ENCODE assay signal across 10 cellular contexts in the genomic region with DNA sequence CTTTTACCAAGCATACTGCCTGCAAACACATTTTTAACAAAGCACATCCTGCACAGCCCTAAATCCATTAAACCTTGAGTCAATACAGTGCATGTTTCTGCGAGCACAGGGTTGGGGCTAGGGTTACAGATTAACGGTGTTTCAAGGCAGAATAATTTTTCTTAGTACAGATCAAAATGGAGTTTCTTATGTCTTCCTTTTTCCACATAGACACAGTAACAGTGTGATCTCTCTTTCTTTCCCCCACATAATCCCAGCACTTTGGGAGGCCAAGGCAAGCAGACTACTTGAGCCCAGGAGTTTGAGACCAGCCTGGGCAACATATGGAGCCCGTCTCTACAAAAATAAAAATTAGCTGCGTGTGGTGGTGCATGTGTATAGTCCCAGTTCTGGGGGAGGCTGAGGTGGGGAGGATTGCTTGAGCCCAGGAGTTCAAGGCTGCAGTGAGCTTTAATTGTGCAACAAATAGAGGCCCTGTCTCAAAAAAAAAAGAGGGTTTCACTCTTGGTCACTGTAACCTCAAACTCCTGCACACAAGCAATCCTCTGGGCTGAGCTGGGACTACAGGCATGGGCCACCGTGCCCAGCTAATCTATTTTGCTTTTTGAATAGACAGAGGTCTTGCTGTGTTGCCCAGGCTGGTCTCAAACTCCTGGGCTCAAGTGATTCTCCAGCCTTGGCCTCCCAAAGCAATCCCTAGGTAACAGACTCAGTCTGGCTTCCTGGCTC. TPM values are rescaled to one million over a fixed set of nuclear protein-coding genes. Genes with fewer than 3 reads are reported as not detected.
DNase-seq lines count a peak whose midpoint lies in the region; ATAC-seq and TF ChIP-seq lines count a peak whose summit lies in the region.
"Had no signal": no experiment of that assay in that cellular context is flagged by ENCODE, and none has a peak within 500 bp of the region (broad histone marks: within the 10 kb centered on the region; RNA-seq: fewer than 3 reads in every experiment).

No MANE protein-coding gene starts in this region.

- TF ChIP-seq POLR2A in gastroesophageal sphincter (IDR thresholded peaks at IDR 0.05) = no peak

- no peaks in the 10 kb centered on the region for H3K9me3 ChIP-seq in SU-DHL-6 (ENCODE audit: insufficient read depth, low read length)
- H3K9me3 ChIP-seq in neuronal stem cell (replicated peaks in 1 of 2; ENCODE audit: control insufficient read depth in 2 of 2, insufficient read depth in 1 of 2, low read depth in 1 of 2, low read length in 2 of 2) = no peaks in the 10 kb centered on the region
- H3K9me3 ChIP-seq in gastroesophageal sphincter = no peaks in the 10 kb centered on the region
- H3K9me3 ChIP-seq in effector memory CD4-positive, alpha-beta T cell (ENCODE audit: control insufficient read depth, low read length) = no peaks in the 10 kb centered on the region
- H3K9me3 ChIP-seq: left ventricle myocardium inferior, SK-N-SH had no signal

- H3K27ac ChIP-seq in SU-DHL-6 (ENCODE audit: low read depth, low read length) (peak overlapping the region; percentile 73), neuronal stem cell (replicated peaks; ENCODE audit: low read length) (no peak overlapping the region), gastroesophageal sphincter (no peak overlapping the region)
- H3K27ac ChIP-seq in effector memory CD4-positive, alpha-beta T cell (ENCODE audit: insufficient read depth, low read length, poor library complexity, severe bottlenecking) = no peak overlapping the region
- H3K27ac ChIP-seq: left ventricle myocardium inferior had no signal

- no peak overlapping the region for H3K18ac ChIP-seq in neuronal stem cell (ENCODE audit: low read length)

- TF ChIP-seq EP300 in gastroesophageal sphincter (IDR thresholded peaks at IDR 0.05) = no peak

- no peak overlapping the region for H4K8ac ChIP-seq in neuronal stem cell (ENCODE audit: low read depth, low read length)

- H3K9me3 Mint-ChIP-seq in activated CD4-positive, alpha-beta T cell treated with anti-CD3 and anti-CD28 coated beads, Interleukin-2, amount 10 ng/mL, durations not matched to agents 24 days and 14 days = no peaks in the 10 kb centered on the region

- peaks cover 2% of the 10 kb centered on the region for H3K27me3 Mint-ChIP-seq in activated CD4-positive, alpha-beta T cell treated with anti-CD3 and anti-CD28 coated beads, Interleukin-2, amount 10 ng/mL, durations not matched to agents 24 days and 14 days

- no peak overlapping the region for H2AK5ac ChIP-seq in neuronal stem cell (ENCODE audit: low read depth, low read length)

- no peak overlapping the region for H3K4me3 Mint-ChIP-seq in activated CD4-positive, alpha-beta T cell treated with anti-CD3 and anti-CD28 coated beads, Interleukin-2, amount 10 ng/mL, durations not matched to agents 24 days and 14 days

- no CpG with 5 or more reads among the region's 5 CpGs for WGBS in neuronal stem cell (ENCODE audit: extremely low coverage in 2 of 2, insufficient read length in 2 of 2, insufficient replicate concordance in 1 of 2), 2 donors
- WGBS in gastroesophageal sphincter (ENCODE audit: low coverage in 1 of 2), 2 donors = 67 to 80% methylated on average over 2 to 4 of the region's 5 CpGs

- no peak overlapping the region for H3K4me3 ChIP-seq in SU-DHL-6 (ENCODE audit: insufficient read depth, low read length, poor library complexity, severe bottlenecking)
- H3K4me3 ChIP-seq in neuronal stem cell (ENCODE audit: low read length in 2 of 2) = no peak overlapping the region
- no peak overlapping the region for H3K4me3 ChIP-seq in gastroesophageal sphincter
- H3K4me3 ChIP-seq in effector memory CD4-positive, alpha-beta T cell (ENCODE audit: insufficient read depth, low read depth, low read length, poor library complexity, severe bottlenecking) = no peak overlapping the region
- H3K4me3 ChIP-seq: left ventricle myocardium inferior had no signal

- ATAC-seq in gastroesophageal sphincter = no peak

- H2BK12ac ChIP-seq in neuronal stem cell (ENCODE audit: low read length) = no peak overlapping the region

- peaks cover 12% of the 10 kb centered on the region for H3K36me3 Mint-ChIP-seq in activated CD4-positive, alpha-beta T cell treated with anti-CD3 and anti-CD28 coated beads, Interleukin-2, amount 10 ng/mL, durations not matched to agents 24 days and 14 days (ENCODE audit: low read depth)

- intact Hi-C loops in activated CD4-positive, alpha-beta T cell treated with anti-CD3 and anti-CD28 coated beads, Interleukin-2, amount 10 ng/mL, durations not matched to agents 24 days and 14 days (cut with micrococcal nuclease) = no loop called here

- H3K4me2 ChIP-seq in SU-DHL-6 (ENCODE audit: low read depth, low read length, poor library complexity, severe bottlenecking) (peak overlapping the region; percentile 99), neuronal stem cell (ENCODE audit: insufficient read depth, low read length, poor library complexity, severe bottlenecking) (no peak overlapping the region)
- H3K4me2 ChIP-seq: SK-N-SH had no signal

- no peak overlapping the region for H3K4ac ChIP-seq in neuronal stem cell (ENCODE audit: low read length)

- H4K20me1 ChIP-seq in SU-DHL-6 (ENCODE audit: low read depth, low read length) = peaks cover 8% of the 10 kb centered on the region; the same call in 1 of the 2 replicates

- H3K27ac Mint-ChIP-seq in activated CD4-positive, alpha-beta T cell treated with anti-CD3 and anti-CD28 coated beads, Interleukin-2, amount 10 ng/mL, durations not matched to agents 24 days and 14 days = peak overlapping the region; percentile 34

- H2AFZ ChIP-seq in SU-DHL-6 (ENCODE audit: low read depth, low read length, severe bottlenecking) (no peak overlapping the region), neuronal stem cell (ENCODE audit: low read length) (no peak overlapping the region)

- H3K9me2 ChIP-seq in SU-DHL-6 (replicated peaks; ENCODE audit: insufficient read depth, low read length) = no peaks in the 10 kb centered on the region
- H3K9me2 ChIP-seq: SK-N-SH had no signal

- H3K4me1 Mint-ChIP-seq in activated CD4-positive, alpha-beta T cell treated with anti-CD3 and anti-CD28 coated beads, Interleukin-2, amount 10 ng/mL, durations not matched to agents 24 days and 14 days = peaks cover 50% of the 10 kb centered on the region

- peak overlapping the region; percentile 38 for H3K14ac ChIP-seq in neuronal stem cell (ENCODE audit: low read length)

- no peak for TF ChIP-seq CTCF in SU-DHL-6 (IDR thresholded peaks at IDR 0.05; ENCODE audit: insufficient read depth, low read length, poor library complexity, severe bottlenecking)
- TF ChIP-seq CTCF in gastroesophageal sphincter (IDR thresholded peaks at IDR 0.05) = no peak

- H4K91ac ChIP-seq in neuronal stem cell (ENCODE audit: low read depth, low read length, poor library complexity) = no peak overlapping the region

- H3K79me2 ChIP-seq in SU-DHL-6 (ENCODE audit: insufficient read depth, low read length) = peaks cover 96% of the 10 kb centered on the region

- H2BK5ac ChIP-seq in neuronal stem cell (ENCODE audit: low read length) = no peak overlapping the region

- H3K4me1 ChIP-seq in neuronal stem cell (ENCODE audit: control insufficient read depth in 2 of 2, insufficient read depth in 1 of 2, low read depth in 1 of 2, low read length in 2 of 2) (peaks cover 5 to 9% of the 10 kb centered on the region in 2 donors), gastroesophageal sphincter (peaks cover 0 to 13% (median 6%) of the 10 kb centered on the region in 3 donors)
- peaks cover 8% of the 10 kb centered on the region for H3K4me1 ChIP-seq in effector memory CD4-positive, alpha-beta T cell (ENCODE audit: control insufficient read depth, insufficient read depth, low read length, poor library complexity, severe bottlenecking)

- no peaks in the 10 kb centered on the region for H3K27me3 ChIP-seq in SU-DHL-6 (ENCODE audit: low read length)
- no peaks in the 10 kb centered on the region for H3K27me3 ChIP-seq in neuronal stem cell (ENCODE audit: control insufficient read depth in 3 of 3, insufficient read depth in 3 of 3, low read depth in 1 of 3, low read length in 3 of 3)
- no peaks in the 10 kb centered on the region for H3K27me3 ChIP-seq in gastroesophageal sphincter
- no peaks in the 10 kb centered on the region for H3K27me3 ChIP-seq in effector memory CD4-positive, alpha-beta T cell (replicated peaks; ENCODE audit: control insufficient read depth, insufficient read depth, low read length, poor library complexity, severe bottlenecking)

- peaks cover 10% of the 10 kb centered on the region for H3K79me1 ChIP-seq in neuronal stem cell (ENCODE audit: low read depth, low read length)

- H3K36me3 ChIP-seq in SU-DHL-6 (ENCODE audit: low read length) = peaks cover 4% of the 10 kb centered on the region; the same call in 1 of the 2 replicates
- peaks cover 9 to 46% of the 10 kb centered on the region in 2 donors for H3K36me3 ChIP-seq in neuronal stem cell (replicated peaks in 1 of 2; ENCODE audit: control insufficient read depth in 2 of 2, insufficient read depth in 2 of 2, low read length in 2 of 2)
- no peaks in the 10 kb centered on the region for H3K36me3 ChIP-seq in gastroesophageal sphincter
- H3K36me3 ChIP-seq in effector memory CD4-positive, alpha-beta T cell (ENCODE audit: control insufficient read depth, insufficient read depth, low read length) = no peaks in the 10 kb centered on the region
- H3K36me3 ChIP-seq: left ventricle myocardium inferior had no signal

- no peak overlapping the region for H3K23ac ChIP-seq in neuronal stem cell (ENCODE audit: low read depth, low read length, poor library complexity)

- no peak for DNase-seq in activated CD4-positive, alpha-beta T cell treated with anti-CD3 and anti-CD28 coated beads, Interleukin-2, amount 10 ng/mL, durations not matched to agents 24 days and 14 days
- no peak for DNase-seq in activated CD4-positive, alpha-beta T cell treated with anti-CD3 and anti-CD28 coated beads for 1 hour
- DNase-seq in neuronal stem cell (ENCODE audit: low spot score) = no peak
- DNase-seq in effector memory CD4-positive, alpha-beta T cell = no peak
- DNase-seq: central memory CD4-positive, alpha-beta T cell; IMR-90; left ventricle myocardium inferior; SK-N-SH had no signal

- peak overlapping the region; percentile 29 for H3K9ac ChIP-seq in SU-DHL-6 (ENCODE audit: low read length)
- H3K9ac ChIP-seq in neuronal stem cell (ENCODE audit: low read depth, low read length, poor library complexity) = no peak overlapping the region
- H3K9ac ChIP-seq: SK-N-SH had no signal

- H2BK15ac ChIP-seq in neuronal stem cell (ENCODE audit: low read length) = no peak overlapping the region

- H2BK120ac ChIP-seq in neuronal stem cell (ENCODE audit: low read depth, low read length) = no peak overlapping the region

- peaks cover 26% of the 10 kb centered on the region for H3F3A ChIP-seq in SU-DHL-6 (ENCODE audit: insufficient read depth)

RNA-seq across cellular contexts. Expression of gene SLC3A2, which starts 19.7 kb away (rescaled TPM):
- total RNA-seq in activated CD4-positive, alpha-beta T cell treated with anti-CD3 and anti-CD28 coated beads, Interleukin-2, amount 10 ng/mL, durations not matched to agents 24 days and 14 days = 364 and 379 TPM in 2 replicates
- polyA plus RNA-seq in neuronal stem cell (2013, experiment 1 of 2) = 54.5 TPM
- 51.5 TPM for polyA plus RNA-seq in neuronal stem cell (2013, experiment 2 of 2)
- 100 to 1,000 TPM in 1 of 4 donors, 10 to 100 TPM in 3; 66.9 to 144 (median 80.2) TPM for total RNA-seq in gastroesophageal sphincter

RNA-seq across cellular contexts. Expression of gene WDR74, which starts 21.6 kb away (rescaled TPM):
- 145 and 153 TPM in 2 replicates for total RNA-seq in activated CD4-positive, alpha-beta T cell treated with anti-CD3 and anti-CD28 coated beads, Interleukin-2, amount 10 ng/mL, durations not matched to agents 24 days and 14 days
- 31.6 TPM for polyA plus RNA-seq in neuronal stem cell (2013, experiment 1 of 2)
- polyA plus RNA-seq in neuronal stem cell (2013, experiment 2 of 2) = 30.7 TPM
- 10 to 100 TPM; 26.6 to 46.8 (median 39.3) TPM for total RNA-seq in gastroesophageal sphincter

RNA-seq across cellular contexts. Expression of gene TEX54, which starts 28.4 kb away (rescaled TPM):
- 0.79 and 2.0 TPM in 2 replicates for total RNA-seq in activated CD4-positive, alpha-beta T cell treated with anti-CD3 and anti-CD28 coated beads, Interleukin-2, amount 10 ng/mL, durations not matched to agents 24 days and 14 days
- not detected for polyA plus RNA-seq in neuronal stem cell (2013, experiment 1 of 2)
- polyA plus RNA-seq in neuronal stem cell (2013, experiment 2 of 2) = 0.11 TPM
- total RNA-seq in gastroesophageal sphincter = not detected
- total RNA-seq: IMR-90, left ventricle myocardium inferior had no signal
- polyA plus RNA-seq: IMR-90, SK-N-SH had no signal

RNA-seq across cellular contexts. Expression of gene STX5, which starts 29.1 kb away (rescaled TPM):
- 28.1 and 33.5 TPM in 2 replicates for total RNA-seq in activated CD4-positive, alpha-beta T cell treated with anti-CD3 and anti-CD28 coated beads, Interleukin-2, amount 10 ng/mL, durations not matched to agents 24 days and 14 days
- polyA plus RNA-seq in neuronal stem cell (2013, experiment 1 of 2) = 30.8 TPM
- polyA plus RNA-seq in neuronal stem cell (2013, experiment 2 of 2) = 30.7 TPM
- total RNA-seq in gastroesophageal sphincter = 10 to 100 TPM; 23.3 to 31.6 (median 27.8) TPM

RNA-seq across cellular contexts. Expression of gene NXF1, which starts 55.8 kb away (rescaled TPM):
- 133 and 147 TPM in 2 replicates for total RNA-seq in activated CD4-positive, alpha-beta T cell treated with anti-CD3 and anti-CD28 coated beads, Interleukin-2, amount 10 ng/mL, durations not matched to agents 24 days and 14 days
- 32.8 TPM for polyA plus RNA-seq in neuronal stem cell (2013, experiment 1 of 2)
- 30.9 TPM for polyA plus RNA-seq in neuronal stem cell (2013, experiment 2 of 2)
- 10 to 100 TPM; 33.2 to 72.3 (median 57.2) TPM for total RNA-seq in gastroesophageal sphincter
